Comparison of ENCODE assay signal across 8 cellular contexts in genomic region chr1:212951058-212951923, GRCh38. TPM values are rescaled to one million over a fixed set of nuclear protein-coding genes. Genes with fewer than 3 reads are reported as not detected.
A peak's percentile ranks its signal among the peaks of the same experiment; 100 is the strongest.
DNase-seq lines count a peak whose midpoint lies in the region; ATAC-seq and TF ChIP-seq lines count a peak whose summit lies in the region.

No MANE protein-coding gene starts in this region.

- H3K9me3 ChIP-seq in HUES64 (ENCODE audit: insufficient read depth, low read depth, low read length) (no peaks in the 10 kb centered on the region), muscle layer of duodenum (ENCODE audit: control insufficient read depth in 1 of 2, low read length in 2 of 2) (no peaks in the 10 kb centered on the region)

- 1% methylated on average over 73 of the region's 74 CpGs for WGBS in HUES64

- no peak for ATAC-seq in HG02884 (IDR thresholded peaks at IDR 0.05; ENCODE audit: unreplicated experiment)

- H3K4me3 ChIP-seq in GM12875 (ENCODE audit: low read depth, low read length) (peak overlapping the region; percentile 81), HUES64 (ENCODE audit: low read length) (peak overlapping the region; percentile 96), choroid plexus epithelial cell (ENCODE audit: low read depth, low read length) (peak overlapping the region; percentile 60), muscle layer of duodenum (ENCODE audit: low read depth in 1 of 2, low read length in 2 of 2) (peak overlapping the region; percentile 66 to 84)

- H3K27me3 ChIP-seq in HUES64 (ENCODE audit: insufficient read depth, low read length) = peaks cover 11% of the 10 kb centered on the region
- H3K27me3 ChIP-seq in muscle layer of duodenum (ENCODE audit: low read depth, low read length) = peaks cover 10% of the 10 kb centered on the region

- peak overlapping the region; percentile 56; the same call in 1 of the 2 replicates for H3K27ac ChIP-seq in HUES64 (ENCODE audit: low read depth, low read length)
- no peak overlapping the region for H3K27ac ChIP-seq in muscle layer of duodenum (ENCODE audit: low read length)

- peak overlapping the region; percentile 81 for H3K9ac ChIP-seq in HUES64 (ENCODE audit: low read depth, low read length)

- peaks cover 25% of the 10 kb centered on the region for H3K4me1 ChIP-seq in HUES64 (ENCODE audit: insufficient read depth, low read length)
- peaks cover 0 to 13% of the 10 kb centered on the region in 2 donors for H3K4me1 ChIP-seq in muscle layer of duodenum (ENCODE audit: control insufficient read depth in 1 of 2, insufficient read depth in 2 of 2, low read length in 2 of 2)

- DNase-seq in choroid plexus epithelial cell (ENCODE audit: low read depth) = no peak
- DNase-seq in cerebellum (ENCODE audit: low spot score) = no peak
- no peak for DNase-seq in GDM1 (lab: John Stamatoyannopoulos, UW)
- no peak for DNase-seq in NCI-H510A (lab: John Stamatoyannopoulos, UW)

- peaks cover 48% of the 10 kb centered on the region for H3K36me3 ChIP-seq in HUES64 (ENCODE audit: insufficient read depth, low read length)
- H3K36me3 ChIP-seq in muscle layer of duodenum (ENCODE audit: control insufficient read depth in 1 of 2, insufficient read depth in 2 of 2, low read length in 2 of 2) = no peaks in the 10 kb centered on the region

- no peak for TF ChIP-seq CTCF in GM12875 (IDR thresholded peaks at IDR 0.05; ENCODE audit: borderline replicate concordance, insufficient read depth, low read depth, low read length)
- no peak for TF ChIP-seq CTCF in choroid plexus epithelial cell (conservative IDR thresholded peaks at IDR 0.05; ENCODE audit: low read depth, low read length)

RNA-seq across cellular contexts. Expression of gene VASH2, which starts 0.9 kb away (rescaled TPM):
- 79.9 TPM for polyA plus RNA-seq in HUES64 (2013, experiment 1 of 2)
- 70.5 TPM for polyA plus RNA-seq in HUES64 (2013, experiment 2 of 2)
- total RNA-seq in cerebellum = 52.3 TPM
